Comparison of ENCODE assay signal across 9 cellular contexts in genomic region chr5:172740483-172741205, GRCh38. TPM values are rescaled to one million over a fixed set of nuclear protein-coding genes. Genes with fewer than 3 reads are reported as not detected.
A peak's percentile ranks its signal among the peaks of the same experiment; 100 is the strongest.
DNase-seq lines count a peak whose midpoint lies in the region; ATAC-seq and TF ChIP-seq lines count a peak whose summit lies in the region.
"Had no signal": no experiment of that assay in that cellular context is flagged by ENCODE, and none has a peak within 500 bp of the region (broad histone marks: within the 10 kb centered on the region; RNA-seq: fewer than 3 reads in every experiment).

No MANE protein-coding gene starts in this region.

- TF ChIP-seq CTCF in coronary artery (IDR thresholded peaks at IDR 0.05), result no peak

- H3K4me3 ChIP-seq in coronary artery (no peak overlapping the region), mesodermal cell (ENCODE audit: extremely low read depth, insufficient read depth, low read length, poor library complexity, severe bottlenecking) (no peak overlapping the region)

- no peaks in the 10 kb centered on the region for H3K36me3 ChIP-seq in mesodermal cell (ENCODE audit: control insufficient read depth, insufficient read depth, low read length)

- ATAC-seq in HG03469 (IDR thresholded peaks at IDR 0.05; ENCODE audit: unreplicated experiment) (no peak), HG02571 (IDR thresholded peaks at IDR 0.05; ENCODE audit: unreplicated experiment) (no peak), HG03378 (IDR thresholded peaks at IDR 0.05; ENCODE audit: unreplicated experiment) (no peak), HG03097 (IDR thresholded peaks at IDR 0.05; ENCODE audit: low FRiP score, unreplicated experiment) (no peak)

- peak; percentile 88 for DNase-seq in A172 (ENCODE audit: low spot score)
- peak; percentile 98 for DNase-seq in LHCN-M2 (ENCODE audit: low read depth)
- peak; percentile 98 for DNase-seq in coronary artery (ENCODE audit: low spot score)
- DNase-seq: activated CD4-positive, alpha-beta T cell treated with anti-CD3 and anti-CD28 coated beads, Interleukin-2, amount 10 ng/mL, durations not matched to agents 24 days and 14 days had no signal

- peaks cover 17% of the 10 kb centered on the region for H3K4me1 ChIP-seq in mesodermal cell (ENCODE audit: control insufficient read depth, insufficient read depth, low read length, poor library complexity, severe bottlenecking)

- H3K27ac ChIP-seq in coronary artery (peak overlapping the region; percentile 87 to 94), mesodermal cell (ENCODE audit: low read depth, low read length, severe bottlenecking) (peak overlapping the region; percentile 81)

- no peaks in the 10 kb centered on the region for H3K9me3 ChIP-seq in mesodermal cell (ENCODE audit: control insufficient read depth, low read length)

- 77 to 80% methylated on average over 8 of the region's 15 CpGs for WGBS in mesodermal cell (ENCODE audit: insufficient coverage in 2 of 2), 2 experiments

RNA-seq across cellular contexts. Expression of gene DUSP1, which starts 30.4 kb away (rescaled TPM):
- total RNA-seq in A172 (2014; rRNA removed; shearing (Covaris generic)), result 42.5 and 58.2 TPM in 2 replicates
- total RNA-seq in LHCN-M2 (2014; rRNA removed), result 87.6 and 101 TPM in 2 replicates
- 74.1 TPM for polyA plus RNA-seq in LHCN-M2 (2012)
- 46.7 TPM for polyA plus RNA-seq in mesodermal cell (2013, experiment 1 of 2)
- polyA plus RNA-seq in mesodermal cell (2013, experiment 2 of 2), result 41.2 TPM
